8 cellular contexts compared by ENCODE assay signal in the genomic region with DNA sequence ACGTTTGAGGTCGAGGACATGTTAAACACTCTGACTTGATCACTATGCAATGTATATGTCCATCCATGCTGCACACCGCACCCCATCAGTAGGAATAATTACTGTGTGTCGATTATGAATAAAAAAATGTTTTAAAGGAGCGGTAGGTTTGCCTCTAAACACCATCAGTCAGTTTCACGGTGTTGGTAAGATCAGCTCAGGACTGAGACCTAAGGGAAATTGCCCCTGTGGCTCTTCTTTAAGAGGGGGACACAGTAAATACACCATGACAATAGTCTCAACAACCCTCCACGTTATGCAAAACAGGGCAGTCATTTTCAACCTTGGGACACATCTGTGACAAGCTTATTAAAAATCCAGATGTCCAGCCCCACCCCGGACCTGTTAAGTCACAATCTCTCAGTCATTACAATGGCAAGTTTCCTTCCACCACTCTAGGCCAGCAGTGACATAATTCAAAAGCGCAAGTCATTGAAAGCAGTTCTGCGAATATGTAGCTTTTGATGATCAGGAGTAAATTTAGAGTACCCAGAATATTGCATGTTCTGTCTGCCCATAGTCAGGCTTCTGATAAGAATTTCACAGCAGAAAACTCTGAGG. TPM values are rescaled to one million over a fixed set of nuclear protein-coding genes. Genes with fewer than 3 reads are reported as not detected.
A peak's percentile ranks its signal among the peaks of the same experiment; 100 is the strongest.
DNase-seq lines count a peak whose midpoint lies in the region; ATAC-seq and TF ChIP-seq lines count a peak whose summit lies in the region.

No MANE protein-coding gene starts in this region.

- ATAC-seq in GM18520 (IDR thresholded peaks at IDR 0.05; ENCODE audit: unreplicated experiment) (no peak), GM21515 (IDR thresholded peaks at IDR 0.05; ENCODE audit: unreplicated experiment) (no peak)

- H3K4me1 Mint-ChIP-seq in osteocyte (ENCODE audit: unreplicated experiment), result peaks cover 18% of the 10 kb centered on the region

- H3K36me3 ChIP-seq in esophagus (ENCODE audit: control insufficient read depth in 2 of 2, insufficient read depth in 2 of 2, low read length in 1 of 2), result peaks cover 6 to 7% of the 10 kb centered on the region in 2 donors

- H3K4me1 ChIP-seq in esophagus (ENCODE audit: control insufficient read depth in 2 of 2, insufficient read depth in 2 of 2, low read length in 1 of 2), result peaks cover 0 to 2% of the 10 kb centered on the region in 2 donors

- no peak for DNase-seq in GM12864 (ENCODE audit: low read depth)
- peak; percentile 42 for DNase-seq in RKO (ENCODE audit: low spot score)
- DNase-seq in osteocyte (ENCODE audit: extremely low spot score, unreplicated experiment), result peak; percentile 30
- no peak for DNase-seq in GM19238 (ENCODE audit: insufficient read length, low spot score)
- no peak for DNase-seq in NCI-H510A treated with DMSO at 0.1 percent for 48 hours (lab: John Stamatoyannopoulos, UW)

- peak overlapping the region; percentile 66 for H3K27ac Mint-ChIP-seq in osteocyte (ENCODE audit: unreplicated experiment)

- 26 to 28% methylated on average over 10 of the region's 10 CpGs for WGBS in esophagus, 2 donors

- H3K4me3 ChIP-seq in GM12864 (ENCODE audit: low read depth, low read length), result peak overlapping the region; percentile 83
- peak overlapping the region; percentile 89 to 97 for H3K4me3 ChIP-seq in esophagus (ENCODE audit: low read depth in 1 of 2, low read length in 2 of 2)

- no peaks in the 10 kb centered on the region for H3K9me3 Mint-ChIP-seq in osteocyte (ENCODE audit: unreplicated experiment)

- H3K9me3 ChIP-seq in esophagus (ENCODE audit: control insufficient read depth in 2 of 2, insufficient read depth in 1 of 2, low read depth in 1 of 2, low read length in 1 of 2), result no peaks in the 10 kb centered on the region

- peak overlapping the region; percentile 90 to 92 for H3K27ac ChIP-seq in esophagus (ENCODE audit: low read depth in 2 of 2, low read length in 1 of 2)

- H3K27me3 Mint-ChIP-seq in osteocyte (ENCODE audit: unreplicated experiment), result no peaks in the 10 kb centered on the region

- peak overlapping the region; percentile 83 for H3K4me3 Mint-ChIP-seq in osteocyte (ENCODE audit: unreplicated experiment)

- TF ChIP-seq CTCF in GM12864 (IDR thresholded peaks at IDR 0.05; ENCODE audit: low read depth, low read length, missing control alignments) (no peak), osteocyte (IDR thresholded peaks at IDR 0.05) (no peak)

- H3K36me3 Mint-ChIP-seq in osteocyte (ENCODE audit: unreplicated experiment), result peaks cover 5% of the 10 kb centered on the region

- H3K27me3 ChIP-seq in esophagus (ENCODE audit: control insufficient read depth in 1 of 2, insufficient read depth in 2 of 2, low read length in 2 of 2), result no peaks in the 10 kb centered on the region

RNA-seq across cellular contexts. Expression of gene ATMIN, which starts 1.2 kb away (rescaled TPM):
- 10 to 100 TPM; 13.7 to 15.5 TPM for polyA plus RNA-seq in esophagus
- total RNA-seq in osteocyte, result 35.0 and 39.2 TPM in 2 replicates

RNA-seq across cellular contexts. Expression of gene CENPN, which starts 29.8 kb away (rescaled TPM):
- 1 to 10 TPM; 3.6 to 9.1 TPM for polyA plus RNA-seq in esophagus
- 7.2 and 10.0 TPM in 2 replicates for total RNA-seq in osteocyte

RNA-seq across cellular contexts. Expression of gene CMC2, which starts 30.2 kb away (rescaled TPM):
- 10 to 100 TPM; 29.9 to 69.7 TPM for polyA plus RNA-seq in esophagus
- total RNA-seq in osteocyte, result 37.8 and 42.2 TPM in 2 replicates

RNA-seq across cellular contexts. Expression of gene C16orf46, which starts 40.2 kb away (rescaled TPM):
- under 1 TPM; 0.24 to 0.29 TPM for polyA plus RNA-seq in esophagus
- total RNA-seq in osteocyte, result 1.5 TPM in 1 of 2 replicates, not detected in the other

RNA-seq across cellular contexts. Expression of gene GCSH, which starts 59.3 kb away (rescaled TPM):
- polyA plus RNA-seq in esophagus, result 10 to 100 TPM; 14.8 to 19.9 TPM
- total RNA-seq in osteocyte, result 19.2 and 23.0 TPM in 2 replicates

Comparison
In these comparisons a context has a peak if more than half of its experiments do, and no peak if none do; other contexts are left out.
1. DNase-seq: peak in RKO (single experiment) and osteocyte (single experiment); none in GM12864 (single experiment), GM19238 (single experiment) and NCI-H510A treated with DMSO at 0.1 percent for 48 hours (single experiment).